In genomic region chr15:71011503-71012155, GRCh38 we compare ENCODE assay signal across 8 cellular contexts.
DNase-seq lines count a peak whose midpoint lies in the region; ATAC-seq and TF ChIP-seq lines count a peak whose summit lies in the region.

No MANE protein-coding gene starts in this region.

- no peaks in the 10 kb centered on the region for H3K9me2 ChIP-seq in PC-3 (replicated peaks; ENCODE audit: low read length)

- no peaks in the 10 kb centered on the region for H3K9me3 ChIP-seq in PC-3 (ENCODE audit: low read length)

- H3K27me3 Mint-ChIP-seq in activated naive CD4-positive, alpha-beta T cell treated with anti-CD3 and anti-CD28 coated beads for 36 hours (ENCODE audit: low read depth): peaks cover 21% of the 10 kb centered on the region

- H3K4me3 ChIP-seq in PC-3 (ENCODE audit: low read length): no peak overlapping the region

- TF ChIP-seq CTCF in PC-3 (conservative IDR thresholded peaks at IDR 0.05; ENCODE audit: low read depth, low read length): peak; percentile 93

- H4K20me1 ChIP-seq in PC-3 (ENCODE audit: low read length): no peaks in the 10 kb centered on the region

- H3F3A ChIP-seq in PC-3 (ENCODE audit: low read length, unreplicated experiment): no peaks in the 10 kb centered on the region

- no peak overlapping the region for H3K4me2 ChIP-seq in PC-3 (ENCODE audit: low read length)

- intact Hi-C loops in activated naive CD4-positive, alpha-beta T cell treated with anti-CD3 and anti-CD28 coated beads for 36 hours (cut with micrococcal nuclease): loop anchor here (1.0 kb wide), 1 partner anchor 429 kb away; no protein-coding TSS in a partner anchor
- intact Hi-C loops in PC-3 (cut with micrococcal nuclease): loop anchor here (1.0 to 5.0 kb wide), 3 partner anchors 66 to 431 kb away; no protein-coding TSS in a partner anchor

- CTCF ChIA-PET in activated naive CD4-positive, alpha-beta T cell treated with anti-CD3 and anti-CD28 coated beads for 36 hours (lab: Charles Lee): interaction anchor here (1.0 to 1.6 kb wide), 2 partner anchors 17 to 375 kb away, joined by 3 read pairs; no protein-coding TSS in a partner anchor
- CTCF ChIA-PET in PC-3 (lab: Charles Lee): interaction anchor here (0.5 to 0.7 kb wide), 8 partner anchors 85 to 339 kb away, joined by 3 read pairs; no protein-coding TSS in a partner anchor

- H3K4me1 ChIP-seq in PC-3 (ENCODE audit: insufficient read depth, low read length): peaks cover 15% of the 10 kb centered on the region

- POLR2A ChIA-PET in PC-3 (lab: Charles Lee; ENCODE audit: unreplicated experiment): interaction anchor here (0.6 kb wide), 2 partner anchors 9 to 101 kb away, joined by 3 to 19 read pairs; no protein-coding TSS in a partner anchor

- ATAC-seq in activated naive CD4-positive, alpha-beta T cell treated with anti-CD3 and anti-CD28 coated beads, Interleukin-2, amount 50 U/mL, for 72 hours: no peak
- ATAC-seq in PC-3 (peak; percentile 87), GM19452 (IDR thresholded peaks at IDR 0.05; ENCODE audit: unreplicated experiment) (no peak), GM18517 (IDR thresholded peaks at IDR 0.05; ENCODE audit: unreplicated experiment) (no peak)
- no peak for ATAC-seq in stimulated activated effector memory CD8-positive, alpha-beta T cell treated with anti-CD3 and anti-CD28 coated beads, Interleukin-12 subunit alpha, Interleukin-12 subunit beta, amount 100 ng/mL, for 72 hours

- no peaks in the 10 kb centered on the region for H3K79me2 ChIP-seq in PC-3 (ENCODE audit: low read length)

- H3K27ac Mint-ChIP-seq in activated naive CD4-positive, alpha-beta T cell treated with anti-CD3 and anti-CD28 coated beads for 36 hours: no peak overlapping the region
- no peak overlapping the region for H3K27ac Mint-ChIP-seq in activated naive CD4-positive, alpha-beta T cell treated with anti-CD3 and anti-CD28 coated beads, Interleukin-2, amount 50 U/mL, for 72 hours
- no peak overlapping the region for H3K27ac Mint-ChIP-seq in stimulated activated effector memory CD8-positive, alpha-beta T cell treated with anti-CD3 and anti-CD28 coated beads, Interleukin-12 subunit alpha, Interleukin-12 subunit beta, amount 100 ng/mL, for 72 hours

- DNase-seq in activated naive CD4-positive, alpha-beta T cell treated with anti-CD3 and anti-CD28 coated beads for 36 hours: peak; percentile 7
- no peak for DNase-seq in activated naive CD4-positive, alpha-beta T cell treated with anti-CD3 and anti-CD28 coated beads, Interleukin-2, amount 50 U/mL, for 72 hours (ENCODE audit: low spot score in 2 of 2)
- DNase-seq in PC-3 (peak; percentile 82), fibroblast of peridontal ligament (ENCODE audit: extremely low read depth) (peak; percentile 72), pulmonary artery endothelial cell (ENCODE audit: low read depth, low spot score) (peak; percentile 7)
- DNase-seq in stimulated activated effector memory CD8-positive, alpha-beta T cell treated with anti-CD3 and anti-CD28 coated beads, Interleukin-12 subunit alpha, Interleukin-12 subunit beta, amount 100 ng/mL, for 72 hours (ENCODE audit: low spot score in 2 of 2): no peak

- H3K27me3 ChIP-seq in PC-3 (ENCODE audit: low read length): no peaks in the 10 kb centered on the region

- no peak overlapping the region for H3K4me3 Mint-ChIP-seq in activated naive CD4-positive, alpha-beta T cell treated with anti-CD3 and anti-CD28 coated beads for 36 hours
- H3K4me3 Mint-ChIP-seq in stimulated activated effector memory CD8-positive, alpha-beta T cell treated with anti-CD3 and anti-CD28 coated beads, Interleukin-12 subunit alpha, Interleukin-12 subunit beta, amount 100 ng/mL, for 72 hours: no peak overlapping the region

- H3K27ac ChIP-seq in PC-3 (ENCODE audit: low read length): peak overlapping the region; percentile 34

- no peaks in the 10 kb centered on the region for H3K4me1 Mint-ChIP-seq in activated naive CD4-positive, alpha-beta T cell treated with anti-CD3 and anti-CD28 coated beads for 36 hours (ENCODE audit: low read depth)
- no peaks in the 10 kb centered on the region for H3K4me1 Mint-ChIP-seq in stimulated activated effector memory CD8-positive, alpha-beta T cell treated with anti-CD3 and anti-CD28 coated beads, Interleukin-12 subunit alpha, Interleukin-12 subunit beta, amount 100 ng/mL, for 72 hours

- H2AFZ ChIP-seq in PC-3 (ENCODE audit: low read length): no peak overlapping the region

- H3K36me3 Mint-ChIP-seq in activated naive CD4-positive, alpha-beta T cell treated with anti-CD3 and anti-CD28 coated beads for 36 hours (ENCODE audit: low read depth): no peaks in the 10 kb centered on the region
- no peaks in the 10 kb centered on the region for H3K36me3 Mint-ChIP-seq in activated naive CD4-positive, alpha-beta T cell treated with anti-CD3 and anti-CD28 coated beads, Interleukin-2, amount 50 U/mL, for 72 hours
- H3K36me3 Mint-ChIP-seq in stimulated activated effector memory CD8-positive, alpha-beta T cell treated with anti-CD3 and anti-CD28 coated beads, Interleukin-12 subunit alpha, Interleukin-12 subunit beta, amount 100 ng/mL, for 72 hours: no peaks in the 10 kb centered on the region

- no TSS peak for BruUV-seq in PC-3 (replicated peaks; lab: Mats Ljungman, UMichigan)

- H3K9me3 Mint-ChIP-seq in activated naive CD4-positive, alpha-beta T cell treated with anti-CD3 and anti-CD28 coated beads for 36 hours: no peaks in the 10 kb centered on the region
- H3K9me3 Mint-ChIP-seq in activated naive CD4-positive, alpha-beta T cell treated with anti-CD3 and anti-CD28 coated beads, Interleukin-2, amount 50 U/mL, for 72 hours: no peaks in the 10 kb centered on the region
- no peaks in the 10 kb centered on the region for H3K9me3 Mint-ChIP-seq in stimulated activated effector memory CD8-positive, alpha-beta T cell treated with anti-CD3 and anti-CD28 coated beads, Interleukin-12 subunit alpha, Interleukin-12 subunit beta, amount 100 ng/mL, for 72 hours

- H3K36me3 ChIP-seq in PC-3 (ENCODE audit: low read depth, low read length): no peaks in the 10 kb centered on the region

- peak overlapping the region; percentile 24; the same call in 1 of the 2 replicates for H3K9ac ChIP-seq in PC-3 (ENCODE audit: low read length)

Comparison
In these comparisons a context has a peak if more than half of its experiments do, and no peak if none do; other contexts are left out.
1. DNase-seq: peak in activated naive CD4-positive, alpha-beta T cell treated with anti-CD3 and anti-CD28 coated beads for 36 hours (single experiment), PC-3 (single experiment), fibroblast of peridontal ligament (single experiment) and pulmonary artery endothelial cell (single experiment); none in activated naive CD4-positive, alpha-beta T cell treated with anti-CD3 and anti-CD28 coated beads, Interleukin-2, amount 50 U/mL, for 72 hours (0 of 2) and stimulated activated effector memory CD8-positive, alpha-beta T cell treated with anti-CD3 and anti-CD28 coated beads, Interleukin-12 subunit alpha, Interleukin-12 subunit beta, amount 100 ng/mL, for 72 hours (0 of 2).